In the genomic region with DNA sequence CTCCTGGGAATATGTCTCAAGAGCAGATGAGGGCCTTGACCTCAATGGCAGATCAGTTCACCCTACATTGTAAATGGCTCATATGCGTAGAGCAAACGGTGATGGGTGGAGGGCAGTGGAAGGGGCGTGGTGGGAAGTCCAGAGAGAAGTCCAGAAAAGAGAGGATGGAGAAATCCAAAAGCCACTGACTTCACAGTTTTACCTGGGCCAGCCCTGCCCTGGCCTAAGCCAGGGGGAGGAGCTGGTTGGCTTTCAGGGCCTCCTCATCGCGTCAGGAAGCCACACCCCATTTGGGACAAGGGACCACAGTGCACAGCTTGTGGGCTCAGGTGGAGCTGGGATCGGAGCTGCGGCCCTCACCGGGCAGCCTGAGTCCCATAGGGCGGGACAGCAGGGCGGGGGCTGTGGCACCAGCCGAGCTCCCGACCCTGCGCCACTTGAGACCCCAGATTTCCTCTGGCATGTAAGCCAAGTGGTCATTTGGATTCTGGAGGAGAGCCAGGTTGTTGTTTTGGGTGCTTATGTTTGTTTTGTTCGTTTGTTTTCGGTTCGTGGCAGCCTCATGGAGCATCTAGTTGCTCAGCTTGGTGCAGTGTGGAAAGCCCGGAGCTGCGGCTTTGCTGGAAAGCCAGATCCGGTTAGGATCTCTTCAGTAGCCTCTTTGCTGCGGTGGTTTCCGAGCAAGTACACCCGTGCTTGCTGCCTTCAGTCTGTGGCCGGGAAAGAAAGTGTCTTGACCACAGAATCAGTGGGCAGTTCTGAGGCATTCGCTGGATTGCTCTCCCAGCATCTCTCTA, we compare ENCODE assay signal across 1 cellular context.
TF ChIP-seq lines count a peak whose summit lies in the region.

No MANE protein-coding gene starts in this region.

TF ChIP-seq in HCT116, 20 proteins besides CTCF, POLR2A, EP300 and RAD21 (continued from another document):
- TF ChIP-seq, protein P1, sequence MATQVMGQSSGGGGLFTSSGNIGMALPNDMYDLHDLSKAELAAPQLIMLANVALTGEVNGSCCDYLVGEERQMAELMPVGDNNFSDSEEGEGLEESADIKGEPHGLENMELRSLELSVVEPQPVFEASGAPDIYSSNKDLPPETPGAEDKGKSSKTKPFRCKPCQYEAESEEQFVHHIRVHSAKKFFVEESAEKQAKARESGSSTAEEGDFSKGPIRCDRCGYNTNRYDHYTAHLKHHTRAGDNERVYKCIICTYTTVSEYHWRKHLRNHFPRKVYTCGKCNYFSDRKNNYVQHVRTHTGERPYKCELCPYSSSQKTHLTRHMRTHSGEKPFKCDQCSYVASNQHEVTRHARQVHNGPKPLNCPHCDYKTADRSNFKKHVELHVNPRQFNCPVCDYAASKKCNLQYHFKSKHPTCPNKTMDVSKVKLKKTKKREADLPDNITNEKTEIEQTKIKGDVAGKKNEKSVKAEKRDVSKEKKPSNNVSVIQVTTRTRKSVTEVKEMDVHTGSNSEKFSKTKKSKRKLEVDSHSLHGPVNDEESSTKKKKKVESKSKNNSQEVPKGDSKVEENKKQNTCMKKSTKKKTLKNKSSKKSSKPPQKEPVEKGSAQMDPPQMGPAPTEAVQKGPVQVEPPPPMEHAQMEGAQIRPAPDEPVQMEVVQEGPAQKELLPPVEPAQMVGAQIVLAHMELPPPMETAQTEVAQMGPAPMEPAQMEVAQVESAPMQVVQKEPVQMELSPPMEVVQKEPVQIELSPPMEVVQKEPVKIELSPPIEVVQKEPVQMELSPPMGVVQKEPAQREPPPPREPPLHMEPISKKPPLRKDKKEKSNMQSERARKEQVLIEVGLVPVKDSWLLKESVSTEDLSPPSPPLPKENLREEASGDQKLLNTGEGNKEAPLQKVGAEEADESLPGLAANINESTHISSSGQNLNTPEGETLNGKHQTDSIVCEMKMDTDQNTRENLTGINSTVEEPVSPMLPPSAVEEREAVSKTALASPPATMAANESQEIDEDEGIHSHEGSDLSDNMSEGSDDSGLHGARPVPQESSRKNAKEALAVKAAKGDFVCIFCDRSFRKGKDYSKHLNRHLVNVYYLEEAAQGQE (IDR thresholded peaks at IDR 0.05; ENCODE audit: low read depth) = no peak
- TF ChIP-seq EZH2 (IDR thresholded peaks at IDR 0.05) (no peak), POLR2AphosphoS5 (IDR thresholded peaks at IDR 0.05; ENCODE audit: low read depth, low read length) (no peak), ELF1 (IDR thresholded peaks at IDR 0.05; ENCODE audit: borderline replicate concordance, low read depth) (no peak), FOSL1 (IDR thresholded peaks at IDR 0.05; ENCODE audit: low read depth) (no peak), EGR1 (IDR thresholded peaks at IDR 0.05; ENCODE audit: low read depth) (no peak)
- TF ChIP-seq, protein P2, sequence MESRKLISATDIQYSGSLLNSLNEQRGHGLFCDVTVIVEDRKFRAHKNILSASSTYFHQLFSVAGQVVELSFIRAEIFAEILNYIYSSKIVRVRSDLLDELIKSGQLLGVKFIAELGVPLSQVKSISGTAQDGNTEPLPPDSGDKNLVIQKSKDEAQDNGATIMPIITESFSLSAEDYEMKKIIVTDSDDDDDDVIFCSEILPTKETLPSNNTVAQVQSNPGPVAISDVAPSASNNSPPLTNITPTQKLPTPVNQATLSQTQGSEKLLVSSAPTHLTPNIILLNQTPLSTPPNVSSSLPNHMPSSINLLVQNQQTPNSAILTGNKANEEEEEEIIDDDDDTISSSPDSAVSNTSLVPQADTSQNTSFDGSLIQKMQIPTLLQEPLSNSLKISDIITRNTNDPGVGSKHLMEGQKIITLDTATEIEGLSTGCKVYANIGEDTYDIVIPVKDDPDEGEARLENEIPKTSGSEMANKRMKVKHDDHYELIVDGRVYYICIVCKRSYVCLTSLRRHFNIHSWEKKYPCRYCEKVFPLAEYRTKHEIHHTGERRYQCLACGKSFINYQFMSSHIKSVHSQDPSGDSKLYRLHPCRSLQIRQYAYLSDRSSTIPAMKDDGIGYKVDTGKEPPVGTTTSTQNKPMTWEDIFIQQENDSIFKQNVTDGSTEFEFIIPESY (IDR thresholded peaks at IDR 0.05; ENCODE audit: extremely low read depth, insufficient replicate concordance, low read length) = no peak
- TF ChIP-seq, protein P3, sequence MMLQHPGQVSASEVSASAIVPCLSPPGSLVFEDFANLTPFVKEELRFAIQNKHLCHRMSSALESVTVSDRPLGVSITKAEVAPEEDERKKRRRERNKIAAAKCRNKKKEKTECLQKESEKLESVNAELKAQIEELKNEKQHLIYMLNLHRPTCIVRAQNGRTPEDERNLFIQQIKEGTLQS (IDR thresholded peaks at IDR 0.05) = no peak
